Comparison of ENCODE assay signal across 20 cellular contexts in the genomic region with DNA sequence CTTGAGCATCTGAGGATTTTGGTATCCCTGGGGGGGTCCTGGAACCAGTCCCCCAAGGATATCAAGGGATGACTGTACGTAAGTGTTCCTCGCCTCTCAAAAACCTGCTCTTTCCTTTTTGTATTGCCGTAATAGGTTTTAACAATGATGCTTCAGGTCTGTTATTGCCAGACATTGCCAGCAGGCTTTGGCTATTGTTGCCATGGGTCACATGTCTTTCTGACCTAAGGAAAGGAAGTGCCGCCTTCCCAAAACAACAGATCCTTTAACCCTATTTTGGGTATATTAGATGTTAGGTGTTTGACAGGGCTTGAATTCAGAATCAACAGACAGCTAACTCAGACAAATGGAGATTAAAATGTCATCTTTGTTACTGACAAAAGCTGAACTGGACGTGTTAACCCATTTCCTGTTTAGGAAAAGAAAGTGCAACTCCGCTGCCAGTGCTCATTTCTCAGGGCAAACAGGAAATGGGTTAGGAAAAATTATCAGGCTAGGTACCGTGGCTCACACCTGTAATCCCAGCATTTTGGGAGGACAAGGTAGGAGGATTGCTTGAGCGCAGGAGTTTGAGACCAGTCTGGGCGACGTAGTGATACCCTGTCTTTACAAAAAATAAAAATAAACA. TPM values are rescaled to one million over a fixed set of nuclear protein-coding genes. Genes with fewer than 3 reads are reported as not detected.
A peak's percentile ranks its signal among the peaks of the same experiment; 100 is the strongest.
DNase-seq lines count a peak whose midpoint lies in the region; ATAC-seq and TF ChIP-seq lines count a peak whose summit lies in the region.
"Had no signal": no experiment of that assay in that cellular context is flagged by ENCODE, and none has a peak within 500 bp of the region (broad histone marks: within the 10 kb centered on the region; RNA-seq: fewer than 3 reads in every experiment).

No MANE protein-coding gene starts in this region.

- peak; percentile 47 for ATAC-seq in activated CD8-positive, alpha-beta T cell treated with anti-CD3 and anti-CD28 coated beads, Interleukin-2, amount 10 ng/mL, durations not matched to agents 7 days and 5 days
- no peak for ATAC-seq in lower lobe of right lung
- no peak for ATAC-seq in sciatic nerve
- ATAC-seq: gastroesophageal sphincter had no signal

- intact Hi-C loops in CD4-positive, alpha-beta memory T cell (cut with micrococcal nuclease), result no loop called here
- intact Hi-C loops in lower lobe of right lung (cut with DNase I), result no loop called here
- intact Hi-C loops in sciatic nerve (cut with DNase I), result no loop called here

- H3K27ac ChIP-seq in CD4-positive, alpha-beta memory T cell (ENCODE audit: low read depth, low read length), result no peak overlapping the region
- no peak overlapping the region for H3K27ac ChIP-seq in GM23248
- no peak overlapping the region for H3K27ac ChIP-seq in lower lobe of right lung
- H3K27ac ChIP-seq: gastroesophageal sphincter had no signal

- H3K4me3 ChIP-seq in CD4-positive, alpha-beta memory T cell (ENCODE audit: low read length in 2 of 2), result no peak overlapping the region
- H3K4me3 ChIP-seq in GM23248 (no peak overlapping the region), lower lobe of right lung (peak overlapping the region; percentile 4)
- H3K4me3 ChIP-seq: gastroesophageal sphincter, MG63, smooth muscle cell had no signal

- no peaks in the 10 kb centered on the region for H3K36me3 Mint-ChIP-seq in CD4-positive, alpha-beta memory T cell
- no peaks in the 10 kb centered on the region for H3K36me3 Mint-ChIP-seq in activated CD8-positive, alpha-beta T cell treated with anti-CD3 and anti-CD28 coated beads, Interleukin-2, amount 10 ng/mL, durations not matched to agents 7 days and 5 days (ENCODE audit: low read depth)
- H3K36me3 Mint-ChIP-seq: activated naive CD8-positive, alpha-beta T cell had no signal

- H2AFZ ChIP-seq in GM23248, result peak overlapping the region; percentile 31; the same call in 1 of the 2 replicates

- H3K36me3 ChIP-seq in CD4-positive, alpha-beta memory T cell (ENCODE audit: insufficient read depth, low read length), result no peaks in the 10 kb centered on the region
- H3K36me3 ChIP-seq in GM23248 (ENCODE audit: low read depth) (no peaks in the 10 kb centered on the region), lower lobe of right lung (no peaks in the 10 kb centered on the region)
- H3K36me3 ChIP-seq: BE2C, gastroesophageal sphincter, MG63 had no signal

- no peaks in the 10 kb centered on the region for H3F3A ChIP-seq in GM23248 (ENCODE audit: insufficient read depth)

- H3K79me2 ChIP-seq in GM23248 (ENCODE audit: insufficient read depth), result no peaks in the 10 kb centered on the region

- peak overlapping the region in 7 of 8 donors; percentile 23 to 73 (median 54) for H3K4me3 Mint-ChIP-seq in CD4-positive, alpha-beta memory T cell
- H3K4me3 Mint-ChIP-seq in activated CD8-positive, alpha-beta T cell treated with anti-CD3 and anti-CD28 coated beads, Interleukin-2, amount 10 ng/mL, durations not matched to agents 7 days and 5 days, result peak overlapping the region; percentile 52
- H3K4me3 Mint-ChIP-seq: activated naive CD8-positive, alpha-beta T cell; mesothelial cell of epicardium had no signal

- H3K27me3 Mint-ChIP-seq in CD4-positive, alpha-beta memory T cell, result peaks cover 0 to 2% of the 10 kb centered on the region in 2 donors
- peaks cover 4% of the 10 kb centered on the region for H3K27me3 Mint-ChIP-seq in activated CD8-positive, alpha-beta T cell treated with anti-CD3 and anti-CD28 coated beads, Interleukin-2, amount 10 ng/mL, durations not matched to agents 7 days and 5 days (ENCODE audit: low read depth)

- 68 to 70% methylated on average over 10 of the region's 10 CpGs for WGBS in GM23248 (ENCODE audit: low coverage in 1 of 2, low lambda C conversion rate in 2 of 2, missing lambda C conversion rate in 2 of 2), 2 experiments

- H3K9me3 Mint-ChIP-seq in CD4-positive, alpha-beta memory T cell, result no peaks in the 10 kb centered on the region
- no peaks in the 10 kb centered on the region for H3K9me3 Mint-ChIP-seq in activated CD8-positive, alpha-beta T cell treated with anti-CD3 and anti-CD28 coated beads, Interleukin-2, amount 10 ng/mL, durations not matched to agents 7 days and 5 days (ENCODE audit: insufficient read depth)

- no peak for TF ChIP-seq CTCF in lower lobe of right lung (IDR thresholded peaks at IDR 0.05)

- no peaks in the 10 kb centered on the region for H3K27me3 ChIP-seq in CD4-positive, alpha-beta memory T cell (ENCODE audit: insufficient read depth, low read length)
- no peaks in the 10 kb centered on the region for H3K27me3 ChIP-seq in GM23248 (replicated peaks; ENCODE audit: insufficient read depth)
- no peaks in the 10 kb centered on the region for H3K27me3 ChIP-seq in lower lobe of right lung (ENCODE audit: low read depth)
- H3K27me3 ChIP-seq: BE2C, MG63 had no signal

- no peak for DNase-seq in CD4-positive, alpha-beta memory T cell
- DNase-seq in GM23248 (no peak), lower lobe of right lung (no peak), NCI-H524 treated with DMSO at 0.1 percent for 48 hours (lab: John Stamatoyannopoulos, UW) (no peak), DMS53 treated with DMSO at 0.1 percent for 48 hours (lab: John Stamatoyannopoulos, UW; ENCODE audit: unreplicated experiment) (no peak), sciatic nerve (ENCODE audit: low spot score) (no peak), NCI-H2227 (lab: John Stamatoyannopoulos, UW; ENCODE audit: unreplicated experiment) (no peak)
- DNase-seq in activated CD8-positive, alpha-beta T cell treated with anti-CD3 and anti-CD28 coated beads, Interleukin-2, amount 10 ng/mL, durations not matched to agents 7 days and 5 days, result no peak
- DNase-seq: BE2C; central memory CD4-positive, alpha-beta T cell; DMS53; MG63; NCI-H2081; nucleus accumbens had no signal

- H3K4me2 ChIP-seq in GM23248 (ENCODE audit: unreplicated experiment), result no peak overlapping the region
- H3K4me2 ChIP-seq: smooth muscle cell had no signal

- peaks cover 9% of the 10 kb centered on the region for H3K4me1 ChIP-seq in CD4-positive, alpha-beta memory T cell (ENCODE audit: insufficient read depth, low read length)
- H3K4me1 ChIP-seq in GM23248 (ENCODE audit: insufficient read depth), result no peaks in the 10 kb centered on the region
- peaks cover 3% of the 10 kb centered on the region for H3K4me1 ChIP-seq in lower lobe of right lung
- H3K4me1 ChIP-seq: BE2C, gastroesophageal sphincter had no signal

- peaks cover 3 to 8% (median 6%) of the 10 kb centered on the region in 4 donors for H3K4me1 Mint-ChIP-seq in CD4-positive, alpha-beta memory T cell
- peaks cover 10% of the 10 kb centered on the region for H3K4me1 Mint-ChIP-seq in activated CD8-positive, alpha-beta T cell treated with anti-CD3 and anti-CD28 coated beads, Interleukin-2, amount 10 ng/mL, durations not matched to agents 7 days and 5 days (ENCODE audit: low read depth)

- H3K9me3 ChIP-seq in CD4-positive, alpha-beta memory T cell (ENCODE audit: control insufficient read depth in 1 of 2, low read length in 2 of 2), result no peaks in the 10 kb centered on the region
- H3K9me3 ChIP-seq in GM23248 (ENCODE audit: low read depth) (no peaks in the 10 kb centered on the region), lower lobe of right lung (no peaks in the 10 kb centered on the region)
- H3K9me3 ChIP-seq: BE2C, gastroesophageal sphincter, MG63 had no signal

- no peak overlapping the region for H3K9ac ChIP-seq in GM23248

- in situ Hi-C loops in GM23248 (cut with MboI), result no loop called here

- no peaks in the 10 kb centered on the region for H3K9me2 ChIP-seq in GM23248 (ENCODE audit: insufficient read depth)

- CTCF ChIA-PET in CD4-positive, alpha-beta memory T cell (lab: Charles Lee; ENCODE audit: partially characterized antibody), result interaction anchor here (2.3 kb wide), 1 partner anchor 12 kb away, joined by 6 read pairs; the partner anchor contains the start of gene PRPF38B
- CTCF ChIA-PET in activated CD8-positive, alpha-beta T cell treated with anti-CD3 and anti-CD28 coated beads, Interleukin-2, amount 10 ng/mL, durations not matched to agents 7 days and 5 days (lab: Charles Lee), result interaction anchor here (1.1 kb wide), 1 partner anchor 13 kb away, joined by 4 read pairs; no protein-coding TSS in a partner anchor

- POLR2A ChIA-PET in CD4-positive, alpha-beta memory T cell (lab: Charles Lee; ENCODE audit: partially characterized antibody), result interaction anchor here (0.7 to 4.0 kb wide), 4 partner anchors 10 to 19 kb away, joined by 3 to 25 read pairs (median 7); partner anchors contain the start of genes HENMT1 and PRPF38B
- POLR2A ChIA-PET in activated CD8-positive, alpha-beta T cell treated with anti-CD3 and anti-CD28 coated beads, Interleukin-2, amount 10 ng/mL, durations not matched to agents 7 days and 5 days (lab: Charles Lee), result interaction anchor here (0.7 to 8.4 kb wide), 4 partner anchors 9 to 33 kb away, joined by 3 to 65 read pairs (median 3); partner anchors contain the start of genes HENMT1 and PRPF38B

- H3K27ac Mint-ChIP-seq in CD4-positive, alpha-beta memory T cell, result peak overlapping the region in 4 of 7 donors; percentile 19 to 80 (median 42)
- peak overlapping the region; percentile 68 for H3K27ac Mint-ChIP-seq in activated CD8-positive, alpha-beta T cell treated with anti-CD3 and anti-CD28 coated beads, Interleukin-2, amount 10 ng/mL, durations not matched to agents 7 days and 5 days
- H3K27ac Mint-ChIP-seq: activated naive CD8-positive, alpha-beta T cell; mesothelial cell of epicardium had no signal

- H4K20me1 ChIP-seq in GM23248 (ENCODE audit: insufficient read depth), result no peaks in the 10 kb centered on the region

RNA-seq across cellular contexts. Expression of gene PRPF38B, which starts 12.4 kb away (rescaled TPM):
- 100 to 1,000 TPM; 124 to 126 TPM for total RNA-seq in CD4-positive, alpha-beta memory T cell
- 10 to 100 TPM; 11.9 to 35.8 TPM for polyA plus RNA-seq in CD4-positive, alpha-beta memory T cell
- total RNA-seq in GM23248 (2014; rRNA removed; shearing (Covaris generic)), result 9.7 and 10.9 TPM in 2 replicates
- 21.3 and 25.6 TPM in 2 replicates for polyA plus RNA-seq in GM23248 (2016; fragmentation: Nextera tagmentation; extraction: Ambion mirVana)
- 10 to 100 TPM; 66.8 to 69.1 TPM for total RNA-seq in activated CD8-positive, alpha-beta T cell treated with anti-CD3 and anti-CD28 coated beads, Interleukin-2, amount 10 ng/mL, durations not matched to agents 7 days and 5 days
- 41.0 TPM for total RNA-seq in lower lobe of right lung
- total RNA-seq in sciatic nerve, result 40.8 TPM

RNA-seq across cellular contexts. Expression of gene HENMT1, which starts 18.8 kb away (rescaled TPM):
- total RNA-seq in CD4-positive, alpha-beta memory T cell, result 10 to 100 TPM; 19.1 to 19.3 TPM
- 10 to 100 TPM; 33.4 to 33.9 TPM for polyA plus RNA-seq in CD4-positive, alpha-beta memory T cell
- 2.4 and 7.2 TPM in 2 replicates for total RNA-seq in GM23248 (2014; rRNA removed; shearing (Covaris generic))
- polyA plus RNA-seq in GM23248 (2016; fragmentation: Nextera tagmentation; extraction: Ambion mirVana), result 6.3 and 7.6 TPM in 2 replicates
- total RNA-seq in activated CD8-positive, alpha-beta T cell treated with anti-CD3 and anti-CD28 coated beads, Interleukin-2, amount 10 ng/mL, durations not matched to agents 7 days and 5 days, result 10 to 100 TPM; 38.7 to 40.5 TPM
- total RNA-seq in lower lobe of right lung, result 6.5 TPM
- total RNA-seq in sciatic nerve, result 3.9 TPM
- total RNA-seq: HT1080 had no signal

RNA-seq across cellular contexts. Expression of gene FNDC7, which starts 33.0 kb away (rescaled TPM):
- total RNA-seq in CD4-positive, alpha-beta memory T cell, result under 1 TPM; 0.17 TPM
- under 1 TPM in 1 of 2 donors, not detected in 1; 0.10 TPM for polyA plus RNA-seq in CD4-positive, alpha-beta memory T cell
- not detected in 2 replicates for total RNA-seq in GM23248 (2014; rRNA removed; shearing (Covaris generic))
- polyA plus RNA-seq in GM23248 (2016; fragmentation: Nextera tagmentation; extraction: Ambion mirVana), result not detected in 2 replicates
- not detected for total RNA-seq in activated CD8-positive, alpha-beta T cell treated with anti-CD3 and anti-CD28 coated beads, Interleukin-2, amount 10 ng/mL, durations not matched to agents 7 days and 5 days
- total RNA-seq in lower lobe of right lung (not detected), sciatic nerve (not detected)
- total RNA-seq: gastroesophageal sphincter, HT1080, subcutaneous adipose tissue had no signal
- polyA plus RNA-seq: smooth muscle cell had no signal
